In genomic region chr1:201171063-201172036, GRCh38 we compare ENCODE assay signal across 1 cellular context.
TF ChIP-seq lines count a peak whose summit lies in the region.

No MANE protein-coding gene starts in this region.

TF ChIP-seq in K562, 482 proteins besides CTCF, POLR2A, EP300 and RAD21 (continued from another document and continues in another):
- TF ChIP-seq, protein P1, sequence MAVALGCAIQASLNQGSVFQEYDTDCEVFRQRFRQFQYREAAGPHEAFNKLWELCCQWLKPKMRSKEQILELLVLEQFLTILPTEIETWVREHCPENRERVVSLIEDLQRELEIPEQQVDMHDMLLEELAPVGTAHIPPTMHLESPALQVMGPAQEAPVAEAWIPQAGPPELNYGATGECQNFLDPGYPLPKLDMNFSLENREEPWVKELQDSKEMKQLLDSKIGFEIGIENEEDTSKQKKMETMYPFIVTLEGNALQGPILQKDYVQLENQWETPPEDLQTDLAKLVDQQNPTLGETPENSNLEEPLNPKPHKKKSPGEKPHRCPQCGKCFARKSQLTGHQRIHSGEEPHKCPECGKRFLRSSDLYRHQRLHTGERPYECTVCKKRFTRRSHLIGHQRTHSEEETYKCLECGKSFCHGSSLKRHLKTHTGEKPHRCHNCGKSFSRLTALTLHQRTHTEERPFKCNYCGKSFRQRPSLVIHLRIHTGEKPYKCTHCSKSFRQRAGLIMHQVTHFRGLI (CRISPR knock-in tag; IDR thresholded peaks at IDR 0.05), result no peak
- TF ChIP-seq, protein P2, sequence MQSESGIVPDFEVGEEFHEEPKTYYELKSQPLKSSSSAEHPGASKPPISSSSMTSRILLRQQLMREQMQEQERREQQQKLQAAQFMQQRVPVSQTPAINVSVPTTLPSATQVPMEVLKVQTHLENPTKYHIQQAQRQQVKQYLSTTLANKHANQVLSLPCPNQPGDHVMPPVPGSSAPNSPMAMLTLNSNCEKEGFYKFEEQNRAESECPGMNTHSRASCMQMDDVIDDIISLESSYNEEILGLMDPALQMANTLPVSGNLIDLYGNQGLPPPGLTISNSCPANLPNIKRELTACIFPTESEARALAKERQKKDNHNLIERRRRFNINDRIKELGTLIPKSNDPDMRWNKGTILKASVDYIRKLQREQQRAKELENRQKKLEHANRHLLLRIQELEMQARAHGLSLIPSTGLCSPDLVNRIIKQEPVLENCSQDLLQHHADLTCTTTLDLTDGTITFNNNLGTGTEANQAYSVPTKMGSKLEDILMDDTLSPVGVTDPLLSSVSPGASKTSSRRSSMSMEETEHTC (IDR thresholded peaks at IDR 0.05), result 0 out of 2 replicates have a peak, but pooled peaks have one; percentile 4
- TF ChIP-seq TBP (optimal IDR thresholded peaks at IDR 0.05; ENCODE audit: low read depth, low read length) (no peak), PTBP1 (IDR thresholded peaks at IDR 0.05; ENCODE audit: low read depth, low read length) (peak; percentile 93), MED1 (CRISPR knock-in tag; IDR thresholded peaks at IDR 0.05; ENCODE audit: borderline replicate concordance) (no peak), SMAD1 (IDR thresholded peaks at IDR 0.05; ENCODE audit: low read depth, low read length, partially characterized antibody) (no peak), ARNT (IDR thresholded peaks at IDR 0.05) (no peak), GABPB2 (CRISPR knock-in tag; conservative IDR thresholded peaks at IDR 0.05) (peak; percentile 62; the same call in 1 of the 2 replicates), ARID2 (IDR thresholded peaks at IDR 0.05) (no peak), HDAC1 (IDR thresholded peaks at IDR 0.05) (no peak), CBX1 (IDR thresholded peaks at IDR 0.05; ENCODE audit: low read depth) (0 out of 2 replicates have a peak, but pooled peaks have one; percentile 20), ZBTB12 (CRISPR knock-in tag; IDR thresholded peaks at IDR 0.05) (peak; percentile 30; the same call in 1 of the 2 replicates), CBX3 (IDR thresholded peaks at IDR 0.05; ENCODE audit: borderline replicate concordance in 1 of 2, low read length in 2 of 2) (peak in 1 of 2 experiments; percentile 54; a peak in 1 of 3 replicates), UBTF (IDR thresholded peaks at IDR 0.05; ENCODE audit: borderline replicate concordance in 1 of 2, low read depth in 2 of 2, low read length in 2 of 2) (peak; percentile 79; a peak in 2 of 4 replicates), OTX1 (CRISPR knock-in tag; IDR thresholded peaks at IDR 0.05) (no peak), SAP30 (IDR thresholded peaks at IDR 0.05; ENCODE audit: borderline replicate concordance, insufficient read depth, low read depth, low read length, poor library complexity, severe bottlenecking) (no peak), ATF3 (IDR thresholded peaks at IDR 0.05) (peak; percentile 98), ATF3 (CRISPR knock-in tag; conservative IDR thresholded peaks at IDR 0.05) (peak; percentile 74), SOX6 (IDR thresholded peaks at IDR 0.05) (no peak), CHD4 (IDR thresholded peaks at IDR 0.05; ENCODE audit: insufficient read depth, insufficient replicate concordance, low read depth, low read length, poor library complexity, severe bottlenecking) (peak; percentile 12), RBM15 (IDR thresholded peaks at IDR 0.05; ENCODE audit: insufficient read depth, low read length) (no peak), RBM14 (IDR thresholded peaks at IDR 0.05; ENCODE audit: borderline replicate concordance, insufficient read depth, low read depth, low read length) (no peak), ZBTB8A (IDR thresholded peaks at IDR 0.05; ENCODE audit: partially characterized antibody) (no peak), ETV6 (IDR thresholded peaks at IDR 0.05; ENCODE audit: borderline replicate concordance in 1 of 2, low read depth in 2 of 2, low read length in 1 of 2) (no peak), ETV6 (CRISPR knock-in tag; IDR thresholded peaks at IDR 0.05; ENCODE audit: borderline replicate concordance) (peak; percentile 89), ZNF384 (IDR thresholded peaks at IDR 0.05; ENCODE audit: low read depth, low read length) (no peak), ESRRA (IDR thresholded peaks at IDR 0.05; ENCODE audit: borderline replicate concordance, low read depth) (0 out of 2 replicates have a peak, but pooled peaks have one; percentile 16), KAT2B (IDR thresholded peaks at IDR 0.05; ENCODE audit: low read depth, low read length) (no peak), NONO (IDR thresholded peaks at IDR 0.05; ENCODE audit: low read depth in 2 of 2, low read length in 1 of 2) (peak in 1 of 2 experiments; percentile 58; a peak in 1 of 4 replicates), FOXK1 (CRISPR knock-in tag; IDR thresholded peaks at IDR 0.05; ENCODE audit: borderline replicate concordance) (peak; percentile 53; the same call in 1 of the 2 replicates), GABPA (tag; conservative IDR thresholded peaks at IDR 0.05; ENCODE audit: low read depth) (no peak), BRD4 (IDR thresholded peaks at IDR 0.05) (no peak), RBM34 (IDR thresholded peaks at IDR 0.05; ENCODE audit: borderline replicate concordance, insufficient read depth, low read length) (no peak), DIDO1 (tag; IDR thresholded peaks at IDR 0.05; ENCODE audit: low read depth) (no peak), TCFL5 (CRISPR knock-in tag; conservative IDR thresholded peaks at IDR 0.05) (no peak), SMARCA4 (IDR thresholded peaks at IDR 0.05) (no peak; the same call in 1 of the 2 replicates), PML (IDR thresholded peaks at IDR 0.05; ENCODE audit: low read length) (0 out of 2 replicates have a peak, but pooled peaks have one; percentile 14), ELF2 (CRISPR knock-in tag; IDR thresholded peaks at IDR 0.05) (no peak)
- TF ChIP-seq, protein P3, sequence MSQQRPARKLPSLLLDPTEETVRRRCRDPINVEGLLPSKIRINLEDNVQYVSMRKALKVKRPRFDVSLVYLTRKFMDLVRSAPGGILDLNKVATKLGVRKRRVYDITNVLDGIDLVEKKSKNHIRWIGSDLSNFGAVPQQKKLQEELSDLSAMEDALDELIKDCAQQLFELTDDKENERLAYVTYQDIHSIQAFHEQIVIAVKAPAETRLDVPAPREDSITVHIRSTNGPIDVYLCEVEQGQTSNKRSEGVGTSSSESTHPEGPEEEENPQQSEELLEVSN (IDR thresholded peaks at IDR 0.05; ENCODE audit: borderline replicate concordance in 1 of 2, extremely low read depth in 1 of 2, insufficient read depth in 1 of 2, insufficient read length in 1 of 2, low read depth in 1 of 2, low read length in 1 of 2, poor library complexity in 1 of 2, severe bottlenecking in 1 of 2), result peak; percentile 11 to 44
- TF ChIP-seq, protein P4, sequence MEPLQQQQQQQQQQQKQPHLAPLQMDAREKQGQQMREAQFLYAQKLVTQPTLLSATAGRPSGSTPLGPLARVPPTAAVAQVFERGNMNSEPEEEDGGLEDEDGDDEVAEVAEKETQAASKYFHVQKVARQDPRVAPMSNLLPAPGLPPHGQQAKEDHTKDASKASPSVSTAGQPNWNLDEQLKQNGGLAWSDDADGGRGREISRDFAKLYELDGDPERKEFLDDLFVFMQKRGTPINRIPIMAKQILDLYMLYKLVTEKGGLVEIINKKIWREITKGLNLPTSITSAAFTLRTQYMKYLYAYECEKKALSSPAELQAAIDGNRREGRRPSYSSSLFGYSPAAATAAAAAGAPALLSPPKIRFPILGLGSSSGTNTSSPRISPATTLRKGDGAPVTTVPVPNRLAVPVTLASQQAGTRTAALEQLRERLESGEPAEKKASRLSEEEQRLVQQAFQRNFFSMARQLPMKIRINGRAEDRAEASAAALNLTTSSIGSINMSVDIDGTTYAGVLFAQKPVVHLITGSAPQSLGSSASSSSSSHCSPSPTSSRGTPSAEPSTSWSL (CRISPR knock-in tag; IDR thresholded peaks at IDR 0.05; ENCODE audit: borderline replicate concordance), result no peak
- TF ChIP-seq, protein P5, sequence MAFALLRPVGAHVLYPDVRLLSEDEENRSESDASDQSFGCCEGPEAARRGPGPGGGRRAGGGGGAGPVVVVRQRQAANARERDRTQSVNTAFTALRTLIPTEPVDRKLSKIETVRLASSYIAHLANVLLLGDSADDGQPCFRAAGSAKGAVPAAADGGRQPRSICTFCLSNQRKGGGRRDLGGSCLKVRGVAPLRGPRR (CRISPR knock-in tag; IDR thresholded peaks at IDR 0.05), result 0 out of 2 replicates have a peak, but pooled peaks have one; percentile 47
- TF ChIP-seq, protein P6, sequence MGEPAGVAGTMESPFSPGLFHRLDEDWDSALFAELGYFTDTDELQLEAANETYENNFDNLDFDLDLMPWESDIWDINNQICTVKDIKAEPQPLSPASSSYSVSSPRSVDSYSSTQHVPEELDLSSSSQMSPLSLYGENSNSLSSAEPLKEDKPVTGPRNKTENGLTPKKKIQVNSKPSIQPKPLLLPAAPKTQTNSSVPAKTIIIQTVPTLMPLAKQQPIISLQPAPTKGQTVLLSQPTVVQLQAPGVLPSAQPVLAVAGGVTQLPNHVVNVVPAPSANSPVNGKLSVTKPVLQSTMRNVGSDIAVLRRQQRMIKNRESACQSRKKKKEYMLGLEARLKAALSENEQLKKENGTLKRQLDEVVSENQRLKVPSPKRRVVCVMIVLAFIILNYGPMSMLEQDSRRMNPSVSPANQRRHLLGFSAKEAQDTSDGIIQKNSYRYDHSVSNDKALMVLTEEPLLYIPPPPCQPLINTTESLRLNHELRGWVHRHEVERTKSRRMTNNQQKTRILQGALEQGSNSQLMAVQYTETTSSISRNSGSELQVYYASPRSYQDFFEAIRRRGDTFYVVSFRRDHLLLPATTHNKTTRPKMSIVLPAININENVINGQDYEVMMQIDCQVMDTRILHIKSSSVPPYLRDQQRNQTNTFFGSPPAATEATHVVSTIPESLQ (CRISPR knock-in tag; IDR thresholded peaks at IDR 0.05), result no peak
- TF ChIP-seq, protein P7, sequence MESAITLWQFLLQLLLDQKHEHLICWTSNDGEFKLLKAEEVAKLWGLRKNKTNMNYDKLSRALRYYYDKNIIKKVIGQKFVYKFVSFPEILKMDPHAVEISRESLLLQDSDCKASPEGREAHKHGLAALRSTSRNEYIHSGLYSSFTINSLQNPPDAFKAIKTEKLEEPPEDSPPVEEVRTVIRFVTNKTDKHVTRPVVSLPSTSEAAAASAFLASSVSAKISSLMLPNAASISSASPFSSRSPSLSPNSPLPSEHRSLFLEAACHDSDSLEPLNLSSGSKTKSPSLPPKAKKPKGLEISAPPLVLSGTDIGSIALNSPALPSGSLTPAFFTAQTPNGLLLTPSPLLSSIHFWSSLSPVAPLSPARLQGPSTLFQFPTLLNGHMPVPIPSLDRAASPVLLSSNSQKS (CRISPR knock-in tag; IDR thresholded peaks at IDR 0.05), result no peak
- TF ChIP-seq, protein P8, sequence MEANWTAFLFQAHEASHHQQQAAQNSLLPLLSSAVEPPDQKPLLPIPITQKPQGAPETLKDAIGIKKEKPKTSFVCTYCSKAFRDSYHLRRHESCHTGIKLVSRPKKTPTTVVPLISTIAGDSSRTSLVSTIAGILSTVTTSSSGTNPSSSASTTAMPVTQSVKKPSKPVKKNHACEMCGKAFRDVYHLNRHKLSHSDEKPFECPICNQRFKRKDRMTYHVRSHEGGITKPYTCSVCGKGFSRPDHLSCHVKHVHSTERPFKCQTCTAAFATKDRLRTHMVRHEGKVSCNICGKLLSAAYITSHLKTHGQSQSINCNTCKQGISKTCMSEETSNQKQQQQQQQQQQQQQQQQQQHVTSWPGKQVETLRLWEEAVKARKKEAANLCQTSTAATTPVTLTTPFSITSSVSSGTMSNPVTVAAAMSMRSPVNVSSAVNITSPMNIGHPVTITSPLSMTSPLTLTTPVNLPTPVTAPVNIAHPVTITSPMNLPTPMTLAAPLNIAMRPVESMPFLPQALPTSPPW (CRISPR knock-in tag; IDR thresholded peaks at IDR 0.05), result peak; percentile 70
- TF ChIP-seq, protein P9, sequence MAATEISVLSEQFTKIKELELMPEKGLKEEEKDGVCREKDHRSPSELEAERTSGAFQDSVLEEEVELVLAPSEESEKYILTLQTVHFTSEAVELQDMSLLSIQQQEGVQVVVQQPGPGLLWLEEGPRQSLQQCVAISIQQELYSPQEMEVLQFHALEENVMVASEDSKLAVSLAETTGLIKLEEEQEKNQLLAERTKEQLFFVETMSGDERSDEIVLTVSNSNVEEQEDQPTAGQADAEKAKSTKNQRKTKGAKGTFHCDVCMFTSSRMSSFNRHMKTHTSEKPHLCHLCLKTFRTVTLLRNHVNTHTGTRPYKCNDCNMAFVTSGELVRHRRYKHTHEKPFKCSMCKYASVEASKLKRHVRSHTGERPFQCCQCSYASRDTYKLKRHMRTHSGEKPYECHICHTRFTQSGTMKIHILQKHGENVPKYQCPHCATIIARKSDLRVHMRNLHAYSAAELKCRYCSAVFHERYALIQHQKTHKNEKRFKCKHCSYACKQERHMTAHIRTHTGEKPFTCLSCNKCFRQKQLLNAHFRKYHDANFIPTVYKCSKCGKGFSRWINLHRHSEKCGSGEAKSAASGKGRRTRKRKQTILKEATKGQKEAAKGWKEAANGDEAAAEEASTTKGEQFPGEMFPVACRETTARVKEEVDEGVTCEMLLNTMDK (IDR thresholded peaks at IDR 0.05; ENCODE audit: borderline replicate concordance, insufficient read depth, low read depth, low read length, poor library complexity, severe bottlenecking), result peak; percentile 63
